In genomic region chr17:66978514-66979061, GRCh38 we compare ENCODE assay signal across 34 cellular contexts. TPM values are rescaled to one million over a fixed set of nuclear protein-coding genes. Genes with fewer than 3 reads are reported as not detected.
A peak's percentile ranks its signal among the peaks of the same experiment; 100 is the strongest.
DNase-seq lines count a peak whose midpoint lies in the region; ATAC-seq, FAIRE-seq and TF ChIP-seq lines count a peak whose summit lies in the region.
"Had no signal": no experiment of that assay in that cellular context is flagged by ENCODE, and none has a peak within 500 bp of the region (broad histone marks: within the 10 kb centered on the region; RNA-seq: fewer than 3 reads in every experiment).

No MANE protein-coding gene starts in this region.

- no peak for FAIRE-seq in HepG2 (lab: Jason Lieb, UNC)
- FAIRE-seq: endometrium, frontal cortex, H1 had no signal

- no peak for DNase-seq in HCT116 (ENCODE audit: low read depth, low spot score)
- peak; percentile 13 for DNase-seq in fibroblast of pulmonary artery (ENCODE audit: low read depth)
- no peak for DNase-seq in HepG2 (ENCODE audit: low spot score)
- no peak for DNase-seq in NCI-H510A treated with DMSO at 0.1 percent for 48 hours (lab: John Stamatoyannopoulos, UW)
- no peak for DNase-seq in GM10248 (ENCODE audit: extremely low spot score)
- DNase-seq in dermis blood vessel endothelial cell, result no peak
- DNase-seq in T-helper 2 cell, result no peak
- DNase-seq: activated CD4-positive, alpha-beta T cell treated with anti-CD3 and anti-CD28 coated beads for 36 hours; activated CD8-positive, alpha-beta memory T cell treated with anti-CD3 and anti-CD28 coated beads for 24 hours; activated effector memory CD4-positive, alpha-beta T cell treated with anti-CD3 and anti-CD28 coated beads, Interleukin-2, amount 50 U/mL, for 16 hours; activated naive CD8-positive, alpha-beta T cell treated with anti-CD3 and anti-CD28 coated beads for 36 hours; activated T-cell treated with anti-CD3 and anti-CD28 coated beads, Interleukin-2, amount 50 U/mL, for 1 hour; CD4-positive, alpha-beta memory T cell; DMS153; esophagus squamous epithelium; lower lobe of right lung; NCI-H1417; NCI-H2081; NCI-H345; NCI-H82; nephron progenitor cell; RPMI8226; stimulated activated CD4-positive, alpha-beta T cell treated with anti-CD3 and anti-CD28 coated beads, Interleukin-15, amount 100 ng/mL, for 24 hours; stimulated activated naive CD4-positive, alpha-beta T cell; T-helper 17 cell; uterus had no signal

- POLR2A ChIA-PET in HCT116 (lab: Charles Lee), result no interaction called here
- POLR2A ChIA-PET in HepG2 (lab: Yijun Ruan, JAX), result no interaction called here
- POLR2A ChIA-PET in GM10248 (lab: Yijun Ruan, JAX), result interaction anchor here (0.7 kb wide), 1 partner anchor 174 kb away, joined by 3 read pairs; no protein-coding TSS in a partner anchor

- TF ChIP-seq CTCF in HCT116 (IDR thresholded peaks at IDR 0.05 in 2 of 3, conservative IDR thresholded peaks at IDR 0.05 in 1 of 3; ENCODE audit: borderline replicate concordance in 1 of 3, insufficient read depth in 1 of 3, low read depth in 2 of 3, low read length in 2 of 3), result no peak
- TF ChIP-seq CTCF in fibroblast of pulmonary artery (IDR thresholded peaks at IDR 0.05; ENCODE audit: low read length, missing control alignments), result no peak
- no peak for TF ChIP-seq CTCF in HepG2 (CRISPR knock-in tag; IDR thresholded peaks at IDR 0.05)
- no peak for TF ChIP-seq CTCF in GM10248 (IDR thresholded peaks at IDR 0.05; ENCODE audit: control extremely low read depth, extremely low read depth, low read depth, missing control alignments)

- intact Hi-C loops in HCT116 (cut with micrococcal nuclease), result no loop called here
- intact Hi-C loops in HepG2 (cut with micrococcal nuclease; ENCODE audit: unreplicated experiment), result loop anchor here (5.0 kb wide), 1 partner anchor 251 kb away; no protein-coding TSS in a partner anchor

- RAD21 ChIA-PET in HCT116 (lab: Charles Lee; ENCODE audit: low non-redundant PET in 1 of 2, low total read pairs in 2 of 2, uncharacterized antibody in 2 of 2, unreplicated experiment in 2 of 2), result no interaction called here

- TF ChIP-seq EP300 in HepG2 (IDR thresholded peaks at IDR 0.05; ENCODE audit: low read depth in 2 of 2, low read length in 2 of 2) (no peak), HepG2 (CRISPR knock-in tag; IDR thresholded peaks at IDR 0.05; ENCODE audit: borderline replicate concordance) (no peak)

- peaks cover 17 to 29% of the 10 kb centered on the region in 2 experiments; a peak in 3 of 4 replicates for H3K4me1 ChIP-seq in HCT116 (ENCODE audit: control insufficient read depth in 1 of 2, insufficient read depth in 2 of 2, low read length in 2 of 2)
- H3K4me1 ChIP-seq in HepG2 (ENCODE audit: insufficient read depth, low read length), result no peaks in the 10 kb centered on the region
- H3K4me1 ChIP-seq in skeletal muscle tissue (ENCODE audit: control insufficient read depth in 3 of 3, insufficient read depth in 3 of 3, low read length in 3 of 3), result peaks cover 39 to 46% (median 45%) of the 10 kb centered on the region in 3 donors
- H3K4me1 ChIP-seq: ascending aorta, lower lobe of right lung, parathyroid adenoma, uterus had no signal

- H3K27me3 ChIP-seq in HCT116 (ENCODE audit: insufficient read depth, low read length) (no peaks in the 10 kb centered on the region), HepG2 (ENCODE audit: control insufficient read depth in 1 of 2, insufficient read depth in 2 of 2, low read length in 2 of 2) (peaks cover 7 to 65% of the 10 kb centered on the region in 2 experiments; a peak in 4 of 5 replicates), skeletal muscle tissue (ENCODE audit: control insufficient read depth in 3 of 3, insufficient read depth in 3 of 3, low read length in 3 of 3) (peaks cover 0 to 18% (median 0%) of the 10 kb centered on the region in 3 donors)
- H3K27me3 ChIP-seq: ascending aorta, uterus had no signal

- H3K9me2 ChIP-seq in HCT116 (ENCODE audit: insufficient read depth), result no peaks in the 10 kb centered on the region

- H2AFZ ChIP-seq in HCT116 (ENCODE audit: low read depth, low read length, poor library complexity, severe bottlenecking), result no peak overlapping the region
- H2AFZ ChIP-seq in HepG2 (ENCODE audit: low read length), result no peak overlapping the region
- H2AFZ ChIP-seq: parathyroid adenoma had no signal

- H3K36me3 ChIP-seq in HCT116 (ENCODE audit: control insufficient read depth in 1 of 2, insufficient read depth in 2 of 2, low read length in 2 of 2), result no peaks in the 10 kb centered on the region
- H3K36me3 ChIP-seq in HepG2 (replicated peaks in 1 of 2; ENCODE audit: control insufficient read depth in 1 of 2, insufficient read depth in 2 of 2, low read length in 2 of 2), result no peaks in the 10 kb centered on the region
- no peaks in the 10 kb centered on the region for H3K36me3 ChIP-seq in skeletal muscle tissue (ENCODE audit: control insufficient read depth in 3 of 3, insufficient read depth in 3 of 3, low read length in 3 of 3)
- H3K36me3 ChIP-seq: ascending aorta, esophagus squamous epithelium, lower lobe of right lung, uterus had no signal

- 47% methylated on average over 19 of the region's 19 CpGs for WGBS in HepG2 (ENCODE audit: low lambda C conversion rate)

- CTCF ChIA-PET in HCT116 (lab: Charles Lee), result no interaction called here
- CTCF ChIA-PET in HepG2 (lab: Yijun Ruan, JAX; ENCODE audit: low intra/inter-chr PET ratio, low total read pairs), result no interaction called here
- CTCF ChIA-PET in GM10248 (lab: Yijun Ruan, JAX), result interaction anchor here (2.0 kb wide), 1 partner anchor 10 kb away, joined by 4 read pairs; no protein-coding TSS in a partner anchor

- H3K9me3 ChIP-seq in HCT116 (ENCODE audit: control insufficient read depth in 1 of 2, insufficient read depth in 1 of 2, low read depth in 1 of 2, low read length in 2 of 2), result no peaks in the 10 kb centered on the region
- no peaks in the 10 kb centered on the region for H3K9me3 ChIP-seq in HepG2 (ENCODE audit: low read length)
- no peaks in the 10 kb centered on the region for H3K9me3 ChIP-seq in skeletal muscle tissue (ENCODE audit: control insufficient read depth in 3 of 3, low read length in 3 of 3)
- H3K9me3 ChIP-seq: ascending aorta, esophagus squamous epithelium, lower lobe of right lung, uterus had no signal

- H3K79me2 ChIP-seq in HCT116 (ENCODE audit: insufficient read depth, low read length) (no peaks in the 10 kb centered on the region), HepG2 (ENCODE audit: insufficient read depth, low read length) (no peaks in the 10 kb centered on the region)
- H3K79me2 ChIP-seq: parathyroid adenoma had no signal

- in situ Hi-C loops in HepG2 (cut with HindIII; ENCODE audit: extremely low pct_ligation_motif_present, low pct_unique_long_range_greater_than_20kb), result no loop called here

- no TSS peak for BruUV-seq in HCT116 (replicated peaks; lab: Mats Ljungman, UMichigan)
- BruUV-seq in HepG2 (replicated peaks; lab: Mats Ljungman, UMichigan), result no TSS peak

- H3K27ac ChIP-seq in HCT116 (ENCODE audit: low read depth, low read length) (no peak overlapping the region), HepG2 (ENCODE audit: extremely low read length, insufficient read depth, low read length) (no peak overlapping the region), skeletal muscle tissue (ENCODE audit: low read depth, low read length) (no peak overlapping the region)
- H3K27ac ChIP-seq: ascending aorta, esophagus squamous epithelium, lower lobe of right lung, parathyroid adenoma, SK-N-MC, uterus had no signal

- H3K4me3 ChIP-seq in HCT116 (replicated peaks in 1 of 2; ENCODE audit: low read depth in 1 of 2, low read length in 2 of 2) (no peak overlapping the region), fibroblast of pulmonary artery (replicated peaks; ENCODE audit: low read depth, low read length) (no peak overlapping the region), HepG2 (replicated peaks in 1 of 3; ENCODE audit: insufficient read depth in 1 of 3, low read depth in 2 of 3, low read length in 3 of 3) (no peak overlapping the region), skeletal muscle tissue (ENCODE audit: low read length in 3 of 3) (peak overlapping the region in 2 of 3 donors; percentile 16 to 49)
- H3K4me3 ChIP-seq: ascending aorta, esophagus squamous epithelium, lower lobe of right lung, SK-N-MC, uterus had no signal

- TF ChIP-seq RAD21 in HCT116 (IDR thresholded peaks at IDR 0.05; ENCODE audit: low read depth) (no peak), HepG2 (CRISPR knock-in tag; IDR thresholded peaks at IDR 0.05) (no peak)

- H4K20me1 ChIP-seq in HCT116 (ENCODE audit: insufficient read depth), result no peaks in the 10 kb centered on the region
- H4K20me1 ChIP-seq in HepG2 (ENCODE audit: insufficient read depth, low read length), result no peaks in the 10 kb centered on the region

- H3K9ac ChIP-seq in HCT116 (ENCODE audit: low read length) (no peak overlapping the region), HepG2 (ENCODE audit: insufficient read depth, low read depth, low read length) (no peak overlapping the region), skeletal muscle tissue (ENCODE audit: low read depth in 1 of 3, low read length in 3 of 3) (peak overlapping the region; percentile 12 to 79 (median 40))
- H3K9ac ChIP-seq: parathyroid adenoma had no signal

- ATAC-seq in HCT116, result no peak
- ATAC-seq in HepG2, result no peak
- ATAC-seq: activated CD4-positive, alpha-beta T cell treated with anti-CD3 and anti-CD28 coated beads for 36 hours; T-helper 17 cell had no signal

- no peak overlapping the region for H3K4me2 ChIP-seq in HCT116 (ENCODE audit: low read length)
- H3K4me2 ChIP-seq in HepG2 (ENCODE audit: low read depth, low read length), result no peak overlapping the region

- no peak for TF ChIP-seq POLR2A in HCT116 (IDR thresholded peaks at IDR 0.05; ENCODE audit: borderline replicate concordance, extremely low read depth, insufficient read depth, insufficient read length)
- no peak for TF ChIP-seq POLR2A in HepG2 (IDR thresholded peaks at IDR 0.05; ENCODE audit: insufficient read depth in 1 of 2, low read depth in 2 of 2, low read length in 2 of 2)

RNA-seq across cellular contexts. Expression of gene CACNG4, which starts 14.1 kb away (rescaled TPM):
- total RNA-seq in HCT116 (2021; ENCODE audit: unreplicated experiment) (not detected), HepG2 (2016; rRNA removed; fragmentation: Illumina TruSeq; extraction: Trizol) (0.09 and 0.11 TPM in 2 replicates), skeletal muscle tissue (1.6 TPM), dermis blood vessel endothelial cell (not detected in 2 replicates)
- 0.03 TPM in 1 of 2 replicates, not detected in the other for polyA plus RNA-seq in HCT116 (2012)
- 0.09 and 0.10 TPM in 2 replicates for total RNA-seq in HepG2 (2016; cell fraction: cytosol; rRNA removed; fragmentation: Illumina TruSeq; extraction: Trizol; ENCODE audit: low read depth)
- total RNA-seq in HepG2 (2016; cell fraction: insoluble cytoplasmic fraction; rRNA removed; fragmentation: Illumina TruSeq; extraction: Trizol), result 0.09 TPM in 2 replicates
- total RNA-seq in HepG2 (2016; cell fraction: membrane; rRNA removed; fragmentation: Illumina TruSeq; extraction: Trizol), result 0.17 and 0.19 TPM in 2 replicates
- total RNA-seq in HepG2 (2016; cell fraction: nucleus; rRNA removed; fragmentation: Illumina TruSeq; extraction: Trizol), result not detected in 2 replicates
- polyA plus RNA-seq in HepG2 (2011; rRNA removed), result 0.09 and 0.17 TPM in 2 replicates
- polyA plus RNA-seq in HepG2 (2011; cell fraction: cytosol; rRNA removed), result 0.14 and 0.19 TPM in 2 replicates
- 0.07 and 0.21 TPM in 2 replicates for polyA plus RNA-seq in HepG2 (2011; cell fraction: nucleus; rRNA removed)
- polyA plus RNA-seq in HepG2 (2012), result 0.08 and 0.12 TPM in 2 replicates
- 0.12 and 0.14 TPM in 2 replicates for polyA plus RNA-seq in HepG2 (2016; cell fraction: cytosol; fragmentation: Illumina TruSeq; extraction: Trizol; ENCODE audit: low read depth)
- polyA plus RNA-seq in HepG2 (2016; cell fraction: insoluble cytoplasmic fraction; fragmentation: Illumina TruSeq; extraction: Trizol; ENCODE audit: low read depth), result 0.09 TPM in 1 of 2 replicates, not detected in the other
- 0.17 and 0.26 TPM in 2 replicates for polyA plus RNA-seq in HepG2 (2016; cell fraction: membrane; fragmentation: Illumina TruSeq; extraction: Trizol; ENCODE audit: low read depth)
- polyA plus RNA-seq in HepG2 (2016; cell fraction: nucleus; fragmentation: Illumina TruSeq; extraction: Trizol; ENCODE audit: insufficient read depth, low read depth), result not detected in 2 replicates
- polyA minus RNA-seq in HepG2 (2011; rRNA and poly(A)+ RNA removed; ENCODE audit: low replicate concordance), result 0.22 TPM in 1 of 2 replicates, not detected in the other
- not detected in 2 replicates for polyA minus RNA-seq in HepG2 (2011; cell fraction: cytosol; rRNA and poly(A)+ RNA removed)
- polyA minus RNA-seq in HepG2 (2011; cell fraction: nucleus; rRNA and poly(A)+ RNA removed), result not detected in 2 replicates
- total RNA-seq: activated CD4-positive, alpha-beta T cell treated with anti-CD3 and anti-CD28 coated beads for 36 hours; activated naive CD8-positive, alpha-beta T cell treated with anti-CD3 and anti-CD28 coated beads for 36 hours; ascending aorta; CD4-positive, alpha-beta memory T cell; mucosa of gallbladder; T-helper 17 cell had no signal
- polyA plus RNA-seq: CD4-positive, alpha-beta memory T cell had no signal

Comparison
In these comparisons a context has a peak if more than half of its experiments do, and no peak if none do; other contexts are left out.
1. H3K4me3 ChIP-seq: peak in skeletal muscle tissue (2 of 3); none in HCT116 (0 of 2), fibroblast of pulmonary artery (single experiment) and HepG2 (0 of 3).
2. H3K9ac ChIP-seq: peak in skeletal muscle tissue (3 of 3); none in HCT116 (single experiment) and HepG2 (single experiment).
3. Of the 20 proteins assayed by ChIP-seq in both HepG2 and HCT116: peak only in HepG2: none; only in HCT116: ZFX; in both: none; in neither: 19.